ENCODE assay signal across 28 cellular contexts in genomic region chr2:168641636-168642035, GRCh38.
"Had no signal": no experiment of that assay in that cellular context is flagged by ENCODE, and none has a peak within 500 bp of the region (broad histone marks: within the 10 kb centered on the region; RNA-seq: fewer than 3 reads in every experiment).

No MANE protein-coding gene starts in this region.

- H3K27me3 ChIP-seq: brain microvascular endothelial cell, Peyer's patch had no signal

- H3K4me3 Mint-ChIP-seq: activated B cell treated with CpG ODN at 0.5 μM for 24 hours; activated CD4-positive, alpha-beta T cell treated with anti-CD3 and anti-CD28 coated beads, Interleukin-2, amount 10 ng/mL, durations not matched to agents 24 days and 14 days; activated CD8-positive, alpha-beta memory T cell treated with anti-CD3 and anti-CD28 coated beads, Interleukin-2, amount 10 ng/mL, durations not matched to agents 7 days and 5 days; activated naive CD4-positive, alpha-beta T cell treated with anti-CD3 and anti-CD28 coated beads, Interleukin-2, amount 50 U/mL, for 24 hours; activated T-cell treated with anti-CD3 and anti-CD28 coated beads, Interleukin-2, amount 50 U/mL, for 24 hours; activated T-helper 1 cell treated with anti-CD3 and anti-CD28 coated beads, Interleukin-12 subunit alpha, Interleukin-12 subunit beta, Interleukin-2, Interleukin-4 antibody, amounts not matched to agents 30 ng/mL and 10 ng/mL and 1 ng/mL, durations not matched to agents 14 hours and 24 hours and 36 hours; T-cell had no signal

- H3K36me3 ChIP-seq: brain microvascular endothelial cell, Peyer's patch had no signal

- H3K27ac ChIP-seq: brain microvascular endothelial cell, Peyer's patch, RWPE1, SK-N-MC had no signal

- H3K9me3 Mint-ChIP-seq: activated naive CD4-positive, alpha-beta T cell treated with anti-CD3 and anti-CD28 coated beads, Interleukin-2, amount 50 U/mL, for 24 hours; activated T-helper 1 cell treated with anti-CD3 and anti-CD28 coated beads, Interleukin-12 subunit alpha, Interleukin-12 subunit beta, Interleukin-2, Interleukin-4 antibody, amounts not matched to agents 30 ng/mL and 10 ng/mL and 1 ng/mL, durations not matched to agents 14 hours and 24 hours and 36 hours had no signal

- H3K27me3 Mint-ChIP-seq: activated B cell treated with CpG ODN at 0.5 μM for 24 hours; activated CD4-positive, alpha-beta T cell treated with anti-CD3 and anti-CD28 coated beads, Interleukin-2, amount 10 ng/mL, durations not matched to agents 24 days and 14 days; activated naive CD4-positive, alpha-beta T cell treated with anti-CD3 and anti-CD28 coated beads, Interleukin-2, amount 50 U/mL, for 24 hours; activated T-cell treated with anti-CD3 and anti-CD28 coated beads, Interleukin-2, amount 50 U/mL, for 24 hours; T-cell had no signal

- H3K27ac Mint-ChIP-seq: activated B cell treated with CpG ODN at 0.5 μM for 24 hours; activated CD4-positive, alpha-beta T cell treated with anti-CD3 and anti-CD28 coated beads, Interleukin-2, amount 10 ng/mL, durations not matched to agents 24 days and 14 days; activated CD8-positive, alpha-beta memory T cell treated with anti-CD3 and anti-CD28 coated beads, Interleukin-2, amount 10 ng/mL, durations not matched to agents 7 days and 5 days; activated naive CD4-positive, alpha-beta T cell treated with anti-CD3 and anti-CD28 coated beads, Interleukin-2, amount 50 U/mL, for 24 hours; activated T-cell treated with anti-CD3 and anti-CD28 coated beads, Interleukin-2, amount 50 U/mL, for 24 hours; activated T-helper 1 cell treated with anti-CD3 and anti-CD28 coated beads, Interleukin-12 subunit alpha, Interleukin-12 subunit beta, Interleukin-2, Interleukin-4 antibody, amounts not matched to agents 30 ng/mL and 10 ng/mL and 1 ng/mL, durations not matched to agents 14 hours and 24 hours and 36 hours; T-cell had no signal

- ATAC-seq: activated CD8-positive, alpha-beta memory T cell treated with anti-CD3 and anti-CD28 coated beads, Interleukin-2, amount 10 ng/mL, durations not matched to agents 7 days and 5 days; K562; T-cell had no signal

- DNase-seq: activated B cell treated with CpG ODN at 0.5 μM for 24 hours; activated CD4-positive, alpha-beta T cell treated with anti-CD3 and anti-CD28 coated beads for 1 hour; activated CD4-positive, alpha-beta T cell treated with anti-CD3 and anti-CD28 coated beads, Interleukin-2, amount 10 ng/mL, durations not matched to agents 24 days and 14 days; activated CD4-positive, alpha-beta T cell treated with anti-CD3 and anti-CD28 coated beads, Interleukin-2, amount 50 U/mL, for 48 hours; activated CD8-positive, alpha-beta memory T cell treated with anti-CD3 and anti-CD28 coated beads, Interleukin-2, amount 10 ng/mL, durations not matched to agents 7 days and 5 days; activated effector memory CD4-positive, alpha-beta T cell treated with Interleukin-2 at 50 U/mL for 16 hours; activated naive CD4-positive, alpha-beta T cell; activated T-cell treated with anti-CD3 and anti-CD28 coated beads, Interleukin-2, amount 50 U/mL, for 24 hours; amniotic stem cell; brain microvascular endothelial cell; caudate nucleus; Karpas-422; MM.1S; NCI-H1105; NCI-H1436; NCI-H1694 treated with DMSO at 0.1 percent for 48 hours; NCI-H2029 treated with DMSO at 0.1 percent for 48 hours; NCI-H446; NCI-H524; Peyer's patch; T-cell; T-helper 2 cell; T1000 had no signal

- H3K4me3 ChIP-seq: K562, Peyer's patch, SK-N-MC had no signal

- H3K9me3 ChIP-seq: Peyer's patch had no signal
